9 cellular contexts compared by ENCODE assay signal in genomic region chr10:14926722-14927416, GRCh38. TPM values are rescaled to one million over a fixed set of nuclear protein-coding genes. Genes with fewer than 3 reads are reported as not detected.
DNase-seq lines count a peak whose midpoint lies in the region; ATAC-seq and TF ChIP-seq lines count a peak whose summit lies in the region.
"Had no signal": no experiment of that assay in that cellular context is flagged by ENCODE, and none has a peak within 500 bp of the region (broad histone marks: within the 10 kb centered on the region; RNA-seq: fewer than 3 reads in every experiment).

No MANE protein-coding gene starts in this region.

- no peak for DNase-seq in Caco-2
- no peak for DNase-seq in effector CD4-positive, alpha-beta T cell
- no peak for DNase-seq in dedifferentiated amniotic fluid mesenchymal stem cell (ENCODE audit: extremely low spot score)
- no peak for DNase-seq in H7
- DNase-seq in NCI-H524 treated with DMSO at 0.1 percent for 48 hours (lab: John Stamatoyannopoulos, UW) = no peak
- DNase-seq: posterior cingulate gyrus had no signal

- H3K36me3 ChIP-seq in Caco-2 (ENCODE audit: control insufficient read depth, insufficient read depth, low read length) (peaks cover 4% of the 10 kb centered on the region), H7 (replicated peaks; ENCODE audit: control insufficient read depth, insufficient read depth, low read length) (no peaks in the 10 kb centered on the region)

- H3K36me3 Mint-ChIP-seq in Caco-2 (ENCODE audit: insufficient read depth, unreplicated experiment) = peaks cover 93% of the 10 kb centered on the region

- no peak overlapping the region for H3K4me3 Mint-ChIP-seq in Caco-2 (ENCODE audit: unreplicated experiment)

- ATAC-seq in GM19023 (IDR thresholded peaks at IDR 0.05; ENCODE audit: unreplicated experiment) (peak; percentile 96), HG02610 (IDR thresholded peaks at IDR 0.05; ENCODE audit: unreplicated experiment) (peak; percentile 98), HG03460 (IDR thresholded peaks at IDR 0.05; ENCODE audit: unreplicated experiment) (peak; percentile 97)

- no TSS peak for BruUV-seq in Caco-2 (replicated peaks; lab: Mats Ljungman, UMichigan)

- CTCF ChIA-PET in Caco-2 (lab: Charles Lee) = interaction anchor here (0.5 kb wide), 1 partner anchor 55 kb away, joined by 3 read pairs; no protein-coding TSS in a partner anchor

- TF ChIP-seq CTCF in Caco-2 (IDR thresholded peaks at IDR 0.05; ENCODE audit: insufficient read depth in 1 of 2, low read depth in 1 of 2, low read length in 1 of 2, severe bottlenecking in 1 of 2, unreplicated experiment in 1 of 2) = no peak

- POLR2A ChIA-PET in Caco-2 (lab: Charles Lee) = no interaction called here

- no peaks in the 10 kb centered on the region for H3K27me3 ChIP-seq in Caco-2 (replicated peaks; ENCODE audit: control insufficient read depth, insufficient read depth, low read length)
- no peaks in the 10 kb centered on the region for H3K27me3 ChIP-seq in H7 (ENCODE audit: control insufficient read depth, insufficient read depth, low read length)

- no peaks in the 10 kb centered on the region for H3K9me3 Mint-ChIP-seq in Caco-2 (ENCODE audit: unreplicated experiment)

- no peak overlapping the region for H3K4me3 ChIP-seq in Caco-2 (ENCODE audit: low read depth, low read length)
- no peak overlapping the region for H3K4me3 ChIP-seq in H7 (ENCODE audit: insufficient read depth, low read depth, low read length)

- H3K4me1 Mint-ChIP-seq in Caco-2 (ENCODE audit: low read depth, unreplicated experiment) = peaks cover 14% of the 10 kb centered on the region

- H3K4me1 ChIP-seq in Caco-2 = peaks cover 8% of the 10 kb centered on the region; the same call in 1 of the 2 replicates

- no peaks in the 10 kb centered on the region for H3K27me3 Mint-ChIP-seq in Caco-2 (ENCODE audit: insufficient read depth, unreplicated experiment)

- no peaks in the 10 kb centered on the region for H3K9me3 ChIP-seq in Caco-2

- intact Hi-C loops in Caco-2 (cut with micrococcal nuclease; ENCODE audit: unreplicated experiment) = loop anchor here (1.0 kb wide), 1 partner anchor 179 kb away; no protein-coding TSS in a partner anchor

- peak overlapping the region; percentile 71 for H3K27ac Mint-ChIP-seq in Caco-2 (ENCODE audit: unreplicated experiment)

RNA-seq across cellular contexts. Expression of gene DCLRE1C, which starts 27.0 kb away (rescaled TPM):
- 23.7 and 25.8 TPM in 2 replicates for total RNA-seq in Caco-2 (2022)
- total RNA-seq in H7 (2014; rRNA removed; shearing (Covaris generic)) = 2.1 and 2.8 TPM in 2 replicates

RNA-seq across cellular contexts. Expression of gene MEIG1, which starts 32.3 kb away (rescaled TPM):
- total RNA-seq in Caco-2 (2022) = not detected in 2 replicates
- not detected in 2 replicates for total RNA-seq in H7 (2014; rRNA removed; shearing (Covaris generic))

RNA-seq across cellular contexts. Expression of gene SUV39H2, which starts 48.2 kb away (rescaled TPM):
- total RNA-seq in Caco-2 (2022) = 58.3 and 60.4 TPM in 2 replicates
- total RNA-seq in H7 (2014; rRNA removed; shearing (Covaris generic)) = 26.8 and 27.6 TPM in 2 replicates
